Comparison of ENCODE assay signal across 15 cellular contexts in the genomic region with DNA sequence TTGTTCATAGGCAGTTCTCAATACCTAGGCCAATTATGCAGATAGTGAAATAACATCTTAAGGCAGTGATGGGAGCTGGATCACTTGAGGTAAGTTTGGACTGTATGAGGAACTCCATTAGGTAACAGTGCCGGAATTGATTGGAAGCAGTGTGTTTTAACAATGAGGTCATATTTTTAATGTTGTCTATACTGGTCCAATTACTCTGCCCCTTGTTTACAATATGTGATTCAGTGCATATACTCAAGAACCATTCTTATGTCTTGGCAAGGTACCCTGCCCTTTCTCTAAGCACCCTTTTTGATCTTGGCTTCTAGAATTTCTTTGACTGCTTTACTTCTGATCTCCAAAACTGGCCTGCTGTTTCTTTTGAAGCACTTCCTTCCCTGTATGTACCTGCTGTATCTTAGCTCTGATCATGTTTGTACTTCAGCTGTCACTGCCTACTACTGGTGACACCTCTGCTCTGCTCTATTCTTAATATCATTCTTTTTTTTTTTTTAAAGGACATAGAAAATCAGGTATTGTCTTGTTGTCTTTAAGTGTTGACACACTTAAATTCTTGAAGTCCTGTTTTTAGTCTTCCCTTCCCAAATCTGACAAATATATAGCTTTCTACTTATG. TPM values are rescaled to one million over a fixed set of nuclear protein-coding genes. Genes with fewer than 3 reads are reported as not detected.
DNase-seq lines count a peak whose midpoint lies in the region; ATAC-seq and TF ChIP-seq lines count a peak whose summit lies in the region.
"Had no signal": no experiment of that assay in that cellular context is flagged by ENCODE, and none has a peak within 500 bp of the region (broad histone marks: within the 10 kb centered on the region; RNA-seq: fewer than 3 reads in every experiment).

No MANE protein-coding gene starts in this region.

- H3K4me3 Mint-ChIP-seq in T-cell (no peak overlapping the region), immature natural killer cell (no peak overlapping the region)
- H3K4me3 Mint-ChIP-seq: activated T-helper 1 cell treated with anti-CD3 and anti-CD28 coated beads, Interleukin-12 subunit alpha, Interleukin-12 subunit beta, Interleukin-2, Interleukin-4 antibody, amounts not matched to agents 30 ng/mL and 10 ng/mL and 1 ng/mL, durations not matched to agents 14 hours and 24 hours and 36 hours had no signal

- TF ChIP-seq CTCF in C4-2B (conservative IDR thresholded peaks at IDR 0.05) (peak; percentile 44), DND-41 (IDR thresholded peaks at IDR 0.05; ENCODE audit: borderline replicate concordance, extremely low read depth, low read length, poor library complexity, severe bottlenecking) (peak; percentile 43)

- H3K27ac Mint-ChIP-seq in T-cell, result peak overlapping the region; percentile 90 to 93
- peak overlapping the region; percentile 50 to 87 (median 78) for H3K27ac Mint-ChIP-seq in immature natural killer cell
- H3K27ac Mint-ChIP-seq: activated T-helper 1 cell treated with anti-CD3 and anti-CD28 coated beads, Interleukin-12 subunit alpha, Interleukin-12 subunit beta, Interleukin-2, Interleukin-4 antibody, amounts not matched to agents 30 ng/mL and 10 ng/mL and 1 ng/mL, durations not matched to agents 14 hours and 24 hours and 36 hours had no signal

- H3K79me2 ChIP-seq in DND-41 (ENCODE audit: insufficient read depth, low read length), result no peaks in the 10 kb centered on the region

- H3K4me3 ChIP-seq in DND-41 (ENCODE audit: low read depth in 1 of 2, low read length in 2 of 2), result no peak overlapping the region
- H3K4me3 ChIP-seq: colonic mucosa had no signal

- DNase-seq in DND-41, result no peak
- DNase-seq in T-cell, result peak in 3 of 34 experiments; percentile 7 to 24 (median 8)
- DNase-seq in immature natural killer cell, result no peak
- DNase-seq in foreskin melanocyte, result no peak
- no peak for DNase-seq in T-helper 9 cell
- no peak for DNase-seq in 8988T
- DNase-seq: colonic mucosa, glutamatergic neuron, mesenchymal stem cell, NCI-H1048, retina had no signal

- H3K27me3 Mint-ChIP-seq in T-cell (no peaks in the 10 kb centered on the region), immature natural killer cell (ENCODE audit: low read depth in 3 of 3) (peaks cover 0 to 2% (median 0%) of the 10 kb centered on the region in 3 donors)

- peaks cover 36% of the 10 kb centered on the region for H3K4me1 ChIP-seq in DND-41 (ENCODE audit: insufficient read depth, low read length)
- H3K4me1 ChIP-seq: colonic mucosa had no signal

- H3K4me1 Mint-ChIP-seq in T-cell, result peaks cover 41 to 42% (median 42%) of the 10 kb centered on the region in 3 donors
- peaks cover 40 to 52% of the 10 kb centered on the region in 2 donors for H3K4me1 Mint-ChIP-seq in immature natural killer cell

- H3K27ac ChIP-seq in C4-2B, result no peak overlapping the region
- 0 out of 2 replicates have a peak overlapping the region, but pooled peaks have one; percentile 3 for H3K27ac ChIP-seq in DND-41 (ENCODE audit: low read length)
- H3K27ac ChIP-seq: colonic mucosa had no signal

- H3K27me3 ChIP-seq in DND-41 (ENCODE audit: insufficient read depth, low read length, poor library complexity), result no peaks in the 10 kb centered on the region
- H3K27me3 ChIP-seq: colonic mucosa had no signal

- H3K9ac ChIP-seq in DND-41 (ENCODE audit: low read depth, low read length), result no peak overlapping the region

- CTCF ChIA-PET in T-cell (lab: Charles Lee), result interaction anchor here (0.6 to 1.7 kb wide), 15 partner anchors 9 to 662 kb away, joined by 3 to 13 read pairs (median 3); a partner anchor contains a TSS

- POLR2A ChIA-PET in T-cell (lab: Charles Lee), result interaction anchor here (0.6 to 1.1 kb wide), 5 partner anchors 67 to 670 kb away, joined by 3 to 9 read pairs (median 4); a partner anchor contains a TSS

- H3K9me3 ChIP-seq in DND-41 (ENCODE audit: insufficient read depth, low read length, severe bottlenecking), result no peaks in the 10 kb centered on the region
- H3K9me3 ChIP-seq: colonic mucosa had no signal

- no peaks in the 10 kb centered on the region for H4K20me1 ChIP-seq in DND-41 (ENCODE audit: insufficient read depth, low read length)

- H3K9me3 Mint-ChIP-seq in T-cell, result no peaks in the 10 kb centered on the region
- no peaks in the 10 kb centered on the region for H3K9me3 Mint-ChIP-seq in immature natural killer cell
- H3K9me3 Mint-ChIP-seq: activated T-helper 1 cell treated with anti-CD3 and anti-CD28 coated beads, Interleukin-12 subunit alpha, Interleukin-12 subunit beta, Interleukin-2, Interleukin-4 antibody, amounts not matched to agents 30 ng/mL and 10 ng/mL and 1 ng/mL, durations not matched to agents 14 hours and 24 hours and 36 hours had no signal

- no peaks in the 10 kb centered on the region for H3K36me3 ChIP-seq in DND-41 (ENCODE audit: insufficient read depth, low read length)
- H3K36me3 ChIP-seq: colonic mucosa had no signal

- H3K4me2 ChIP-seq in DND-41 (ENCODE audit: insufficient read depth, low read length), result no peak overlapping the region

- no peak overlapping the region for H2AFZ ChIP-seq in DND-41 (ENCODE audit: low read depth, low read length)

- H3K36me3 Mint-ChIP-seq in T-cell (peaks cover 3% of the 10 kb centered on the region), immature natural killer cell (no peaks in the 10 kb centered on the region)

- ATAC-seq in DND-41 (ENCODE audit: insufficient read depth, low read depth), result peak; percentile 42; the same call in 2 of the 3 replicates
- ATAC-seq in T-cell (replicated peaks in 1 of 4), result peak; percentile 68 to 80 (median 76)
- ATAC-seq in HG03108 (IDR thresholded peaks at IDR 0.05; ENCODE audit: unreplicated experiment), result no peak
- ATAC-seq: HCT116 had no signal

RNA-seq across cellular contexts. Expression of a gene that starts 46.2 kb away (rescaled TPM):
- total RNA-seq in T-cell, result 10 to 100 TPM; 24.5 to 28.5 (median 26.8) TPM
- 10 to 100 TPM; 59.0 to 90.4 (median 62.3) TPM for polyA plus RNA-seq in immature natural killer cell
